In genomic region chr5:131357739-131358561, GRCh38 we compare ENCODE assay signal across 1 cellular context.
TF ChIP-seq lines count a peak whose summit lies in the region.

No MANE protein-coding gene starts in this region.

TF ChIP-seq in IMR-90, 13 proteins besides CTCF, POLR2A, EP300 and RAD21:
- TF ChIP-seq CEBPB (IDR thresholded peaks at IDR 0.05; ENCODE audit: low read depth, low read length) (peak; percentile 55; the same call in 1 of the 2 replicates), NFE2L2 (IDR thresholded peaks at IDR 0.05; ENCODE audit: low read depth, low read length) (no peak), MAZ (IDR thresholded peaks at IDR 0.05; ENCODE audit: borderline replicate concordance, low read depth, low read length) (no peak)
